17 cellular contexts compared by ENCODE assay signal in genomic region chr14:52129733-52130132, GRCh38.
"Had no signal": no experiment of that assay in that cellular context is flagged by ENCODE, and none has a peak within 500 bp of the region (broad histone marks: within the 10 kb centered on the region; RNA-seq: fewer than 3 reads in every experiment).

No MANE protein-coding gene starts in this region.

- H3K27ac ChIP-seq: dorsolateral prefrontal cortex, pancreas, SJCRH30 had no signal

- H3K36me3 ChIP-seq: pancreas, SJCRH30 had no signal

- H3K4me3 Mint-ChIP-seq: activated naive CD8-positive, alpha-beta T cell treated with anti-CD3 and anti-CD28 coated beads, Interleukin-2, amount 10 ng/mL, durations not matched to agents 7 days and 5 days; activated T-helper 1 cell treated with anti-CD3 and anti-CD28 coated beads, Interleukin-12 subunit alpha, Interleukin-12 subunit beta, Interleukin-2, Interleukin-4 antibody, amounts not matched to agents 30 ng/mL and 10 ng/mL and 1 ng/mL, durations not matched to agents 14 hours and 24 hours and 36 hours; endodermal cell; T-cell had no signal

- H3K27me3 ChIP-seq: pancreas, SJCRH30 had no signal

- DNase-seq: activated naive CD4-positive, alpha-beta T cell; activated naive CD8-positive, alpha-beta T cell treated with anti-CD3 and anti-CD28 coated beads, Interleukin-2, amount 10 ng/mL, durations not matched to agents 7 days and 5 days; aorta; dorsolateral prefrontal cortex; endodermal cell; pancreas; retina; SJCRH30; stimulated activated CD4-positive, alpha-beta T cell treated with anti-CD3 and anti-CD28 coated beads, Interleukin-15, amount 100 ng/mL, for 24 hours; stimulated activated CD4-positive, alpha-beta T cell treated with anti-CD3 and anti-CD28 coated beads, Interleukin-4, amount 100 ng/mL, for 24 hours; stimulated activated naive CD4-positive, alpha-beta T cell; substantia nigra; T-cell; T-helper 9 cell; trophoblast cell had no signal

- ATAC-seq: activated CD4-positive, CD25-positive, alpha-beta regulatory T cell treated with anti-CD3 and anti-CD28 coated beads, Interleukin-2, amount 50 U/mL, for 24 hours; pancreas; T-cell had no signal

- H3K9me3 ChIP-seq: pancreas, SJCRH30 had no signal

- H3K4me3 ChIP-seq: dorsolateral prefrontal cortex, pancreas, SJCRH30 had no signal

- H3K9me3 Mint-ChIP-seq: activated T-helper 1 cell treated with anti-CD3 and anti-CD28 coated beads, Interleukin-12 subunit alpha, Interleukin-12 subunit beta, Interleukin-2, Interleukin-4 antibody, amounts not matched to agents 30 ng/mL and 10 ng/mL and 1 ng/mL, durations not matched to agents 14 hours and 24 hours and 36 hours had no signal

- H3K27ac Mint-ChIP-seq: activated naive CD8-positive, alpha-beta T cell treated with anti-CD3 and anti-CD28 coated beads, Interleukin-2, amount 10 ng/mL, durations not matched to agents 7 days and 5 days; activated T-helper 1 cell treated with anti-CD3 and anti-CD28 coated beads, Interleukin-12 subunit alpha, Interleukin-12 subunit beta, Interleukin-2, Interleukin-4 antibody, amounts not matched to agents 30 ng/mL and 10 ng/mL and 1 ng/mL, durations not matched to agents 14 hours and 24 hours and 36 hours; endodermal cell; T-cell had no signal

- H3K36me3 Mint-ChIP-seq: activated naive CD8-positive, alpha-beta T cell treated with anti-CD3 and anti-CD28 coated beads, Interleukin-2, amount 10 ng/mL, durations not matched to agents 7 days and 5 days had no signal

- H3K4me1 ChIP-seq: SJCRH30 had no signal
